In the genomic region with DNA sequence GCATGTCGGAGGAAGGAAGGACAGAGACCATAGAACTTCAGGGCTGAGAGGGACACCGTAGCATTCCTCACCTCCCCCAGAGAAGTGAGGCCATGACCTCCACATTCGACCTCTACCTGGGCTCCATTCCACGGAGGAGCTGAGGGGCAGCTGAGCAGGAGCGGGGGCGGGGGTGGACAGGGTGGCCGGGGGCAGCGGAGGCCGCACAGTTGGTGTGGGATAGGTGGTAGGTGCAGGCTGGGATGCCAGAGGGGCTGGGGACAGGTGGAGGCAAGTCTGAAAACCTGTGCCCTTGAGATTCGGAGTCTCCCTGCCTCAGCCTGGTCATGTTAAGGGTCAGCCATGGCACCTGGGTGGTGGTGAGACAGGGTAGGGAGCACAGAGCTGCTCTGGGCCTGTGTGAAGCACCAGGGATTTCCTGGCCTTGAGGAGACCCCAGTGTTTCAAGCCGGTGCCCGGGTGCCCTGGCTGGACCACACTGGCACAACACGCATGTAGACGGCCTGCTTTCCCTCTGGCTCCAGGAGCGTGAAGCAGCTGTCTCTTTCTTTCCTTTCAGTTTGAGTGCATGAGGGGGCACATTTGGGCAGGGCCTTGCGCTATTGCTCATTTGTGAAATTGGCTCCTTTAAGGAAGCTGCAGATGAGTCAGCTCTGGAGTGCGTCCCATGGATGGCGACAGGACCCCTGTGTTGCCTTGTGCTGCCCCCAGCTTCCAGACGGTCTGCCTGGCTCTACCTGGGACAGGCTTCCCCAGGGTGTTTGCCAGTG, we compare ENCODE assay signal across 2 cellular contexts.
TF ChIP-seq lines count a peak whose summit lies in the region.

No MANE protein-coding gene starts in this region.

TF ChIP-seq in SK-N-SH, 30 proteins besides CTCF, POLR2A, EP300 and RAD21 (continued from another document):
- TF ChIP-seq RXRA (IDR thresholded peaks at IDR 0.05; ENCODE audit: borderline replicate concordance, low read depth) = no peak
- TF ChIP-seq, protein P1, sequence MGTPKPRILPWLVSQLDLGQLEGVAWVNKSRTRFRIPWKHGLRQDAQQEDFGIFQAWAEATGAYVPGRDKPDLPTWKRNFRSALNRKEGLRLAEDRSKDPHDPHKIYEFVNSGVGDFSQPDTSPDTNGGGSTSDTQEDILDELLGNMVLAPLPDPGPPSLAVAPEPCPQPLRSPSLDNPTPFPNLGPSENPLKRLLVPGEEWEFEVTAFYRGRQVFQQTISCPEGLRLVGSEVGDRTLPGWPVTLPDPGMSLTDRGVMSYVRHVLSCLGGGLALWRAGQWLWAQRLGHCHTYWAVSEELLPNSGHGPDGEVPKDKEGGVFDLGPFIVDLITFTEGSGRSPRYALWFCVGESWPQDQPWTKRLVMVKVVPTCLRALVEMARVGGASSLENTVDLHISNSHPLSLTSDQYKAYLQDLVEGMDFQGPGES (IDR thresholded peaks at IDR 0.05; ENCODE audit: low read depth, low read length) = no peak
- TF ChIP-seq TEAD4 (IDR thresholded peaks at IDR 0.05; ENCODE audit: borderline replicate concordance, insufficient read depth) = no peak
- TF ChIP-seq, protein P2, sequence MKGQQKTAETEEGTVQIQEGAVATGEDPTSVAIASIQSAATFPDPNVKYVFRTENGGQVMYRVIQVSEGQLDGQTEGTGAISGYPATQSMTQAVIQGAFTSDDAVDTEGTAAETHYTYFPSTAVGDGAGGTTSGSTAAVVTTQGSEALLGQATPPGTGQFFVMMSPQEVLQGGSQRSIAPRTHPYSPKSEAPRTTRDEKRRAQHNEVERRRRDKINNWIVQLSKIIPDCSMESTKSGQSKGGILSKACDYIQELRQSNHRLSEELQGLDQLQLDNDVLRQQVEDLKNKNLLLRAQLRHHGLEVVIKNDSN (IDR thresholded peaks at IDR 0.05; ENCODE audit: borderline replicate concordance, low read depth) = no peak
- no peak for TF ChIP-seq EZH2phosphoT487 (IDR thresholded peaks at IDR 0.05; ENCODE audit: borderline replicate concordance, low read depth)
- TF ChIP-seq FOXM1 (IDR thresholded peaks at IDR 0.05; ENCODE audit: low read depth) = no peak
- no peak for TF ChIP-seq GATA2 (CRISPR knock-in tag; IDR thresholded peaks at IDR 0.05)

TF ChIP-seq in SK-N-SH treated with all-trans-retinoic acid at 6 μM for 48 hours, 23 proteins besides CTCF, POLR2A, EP300 and RAD21 (continued from another document):
- TF ChIP-seq, protein P3, sequence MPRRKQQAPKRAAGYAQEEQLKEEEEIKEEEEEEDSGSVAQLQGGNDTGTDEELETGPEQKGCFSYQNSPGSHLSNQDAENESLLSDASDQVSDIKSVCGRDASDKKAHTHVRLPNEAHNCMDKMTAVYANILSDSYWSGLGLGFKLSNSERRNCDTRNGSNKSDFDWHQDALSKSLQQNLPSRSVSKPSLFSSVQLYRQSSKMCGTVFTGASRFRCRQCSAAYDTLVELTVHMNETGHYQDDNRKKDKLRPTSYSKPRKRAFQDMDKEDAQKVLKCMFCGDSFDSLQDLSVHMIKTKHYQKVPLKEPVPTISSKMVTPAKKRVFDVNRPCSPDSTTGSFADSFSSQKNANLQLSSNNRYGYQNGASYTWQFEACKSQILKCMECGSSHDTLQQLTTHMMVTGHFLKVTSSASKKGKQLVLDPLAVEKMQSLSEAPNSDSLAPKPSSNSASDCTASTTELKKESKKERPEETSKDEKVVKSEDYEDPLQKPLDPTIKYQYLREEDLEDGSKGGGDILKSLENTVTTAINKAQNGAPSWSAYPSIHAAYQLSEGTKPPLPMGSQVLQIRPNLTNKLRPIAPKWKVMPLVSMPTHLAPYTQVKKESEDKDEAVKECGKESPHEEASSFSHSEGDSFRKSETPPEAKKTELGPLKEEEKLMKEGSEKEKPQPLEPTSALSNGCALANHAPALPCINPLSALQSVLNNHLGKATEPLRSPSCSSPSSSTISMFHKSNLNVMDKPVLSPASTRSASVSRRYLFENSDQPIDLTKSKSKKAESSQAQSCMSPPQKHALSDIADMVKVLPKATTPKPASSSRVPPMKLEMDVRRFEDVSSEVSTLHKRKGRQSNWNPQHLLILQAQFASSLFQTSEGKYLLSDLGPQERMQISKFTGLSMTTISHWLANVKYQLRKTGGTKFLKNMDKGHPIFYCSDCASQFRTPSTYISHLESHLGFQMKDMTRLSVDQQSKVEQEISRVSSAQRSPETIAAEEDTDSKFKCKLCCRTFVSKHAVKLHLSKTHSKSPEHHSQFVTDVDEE (CRISPR knock-in tag; IDR thresholded peaks at IDR 0.05) = no peak
- TF ChIP-seq, protein P4, sequence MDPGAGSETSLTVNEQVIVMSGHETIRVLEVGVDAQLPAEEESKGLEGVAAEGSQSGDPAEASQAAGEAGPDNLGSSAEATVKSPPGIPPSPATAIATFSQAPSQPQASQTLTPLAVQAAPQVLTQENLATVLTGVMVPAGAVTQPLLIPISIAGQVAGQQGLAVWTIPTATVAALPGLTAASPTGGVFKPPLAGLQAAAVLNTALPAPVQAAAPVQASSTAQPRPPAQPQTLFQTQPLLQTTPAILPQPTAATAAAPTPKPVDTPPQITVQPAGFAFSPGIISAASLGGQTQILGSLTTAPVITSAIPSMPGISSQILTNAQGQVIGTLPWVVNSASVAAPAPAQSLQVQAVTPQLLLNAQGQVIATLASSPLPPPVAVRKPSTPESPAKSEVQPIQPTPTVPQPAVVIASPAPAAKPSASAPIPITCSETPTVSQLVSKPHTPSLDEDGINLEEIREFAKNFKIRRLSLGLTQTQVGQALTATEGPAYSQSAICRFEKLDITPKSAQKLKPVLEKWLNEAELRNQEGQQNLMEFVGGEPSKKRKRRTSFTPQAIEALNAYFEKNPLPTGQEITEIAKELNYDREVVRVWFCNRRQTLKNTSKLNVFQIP (CRISPR knock-in tag; IDR thresholded peaks at IDR 0.05; ENCODE audit: borderline replicate concordance, low read depth) = no peak
- TF ChIP-seq ZNF70 (CRISPR knock-in tag; IDR thresholded peaks at IDR 0.05) = no peak
- no peak for TF ChIP-seq ARNTL (CRISPR knock-in tag; IDR thresholded peaks at IDR 0.05; ENCODE audit: borderline replicate concordance, low read depth)
